ENCODE assay signal across 9 cellular contexts in genomic region chr6:89045585-89045984, GRCh38.
"Had no signal": no experiment of that assay in that cellular context is flagged by ENCODE, and none has a peak within 500 bp of the region (broad histone marks: within the 10 kb centered on the region; RNA-seq: fewer than 3 reads in every experiment).

No MANE protein-coding gene starts in this region.

- FAIRE-seq: kidney had no signal

- H3K4me1 ChIP-seq: uterus had no signal

- H3K27me3 ChIP-seq: esophagus squamous epithelium, gastroesophageal sphincter, uterus had no signal

- DNase-seq: activated CD4-positive, alpha-beta T cell treated with anti-CD3 and anti-CD28 coated beads, Interleukin-2, amount 10 ng/mL, durations not matched to agents 7 days and 5 days; activated CD4-positive, CD25-positive, alpha-beta regulatory T cell; activated naive CD4-positive, alpha-beta T cell treated with anti-CD3 and anti-CD28 coated beads, Interleukin-2, amount 10 ng/mL, durations not matched to agents 7 days and 5 days; activated T-cell treated with anti-CD3 and anti-CD28 coated beads for 4 hours; esophagus squamous epithelium; kidney; T-helper 17 cell; uterus had no signal

- H3K27ac ChIP-seq: esophagus squamous epithelium, gastroesophageal sphincter, uterus had no signal

- H3K36me3 ChIP-seq: esophagus squamous epithelium, gastroesophageal sphincter, uterus had no signal

- ATAC-seq: T-helper 17 cell had no signal

- H3K9me3 ChIP-seq: esophagus squamous epithelium, gastroesophageal sphincter, uterus had no signal

- H3K4me3 ChIP-seq: esophagus squamous epithelium, gastroesophageal sphincter, uterus had no signal
